Comparison of ENCODE assay signal across 8 cellular contexts in the genomic region with DNA sequence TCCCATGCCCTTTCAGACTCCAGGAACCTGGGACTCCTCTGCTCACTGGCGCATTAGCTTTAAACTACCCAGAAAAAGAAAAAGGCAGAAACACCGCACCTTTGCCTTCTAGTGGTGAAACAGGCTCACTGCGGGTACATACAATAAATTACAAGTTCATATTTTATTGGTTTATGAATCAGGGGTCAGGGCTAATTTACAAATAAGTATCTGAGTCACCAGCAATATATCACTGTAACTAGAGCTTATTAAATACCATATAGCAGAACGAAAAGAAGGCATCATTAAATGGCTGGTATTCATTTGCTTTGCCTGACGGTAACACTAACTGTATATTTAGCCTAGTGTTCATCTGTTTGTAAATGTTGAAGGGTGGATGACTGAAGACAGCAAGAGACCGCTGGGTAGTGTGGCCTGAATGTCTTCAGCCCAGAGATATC. TPM values are rescaled to one million over a fixed set of nuclear protein-coding genes. Genes with fewer than 3 reads are reported as not detected.
DNase-seq lines count a peak whose midpoint lies in the region; ATAC-seq, FAIRE-seq and TF ChIP-seq lines count a peak whose summit lies in the region.

No MANE protein-coding gene starts in this region.

- H3K36me3 ChIP-seq in ovary = no peaks in the 10 kb centered on the region

- DNase-seq in DMS53 treated with DMSO at 0.1 percent for 48 hours (lab: John Stamatoyannopoulos, UW; ENCODE audit: unreplicated experiment) (peak; percentile 23), NCI-H1048 (lab: John Stamatoyannopoulos, UW) (peak; percentile 46), fibroblast of gingiva (ENCODE audit: low read depth) (peak; percentile 34), ovary (no peak)

- H3K27ac ChIP-seq in 22Rv1 = no peak overlapping the region
- H3K27ac ChIP-seq in ovary = no peak overlapping the region

- 19 to 28% (median 22%) methylated on average over 6 of the region's 6 CpGs for WGBS in ovary, 3 donors

- no peaks in the 10 kb centered on the region for H3K4me1 ChIP-seq in ovary (ENCODE audit: insufficient read depth)

- intact Hi-C loops in ovary (cut with DNase I) = no loop called here

- no peak for TF ChIP-seq POLR2A in ovary (IDR thresholded peaks at IDR 0.05)

- peak; percentile 87 for TF ChIP-seq CTCF in 22Rv1 (IDR thresholded peaks at IDR 0.05)
- peak; percentile 31 to 53 (median 41) for TF ChIP-seq CTCF in ovary (IDR thresholded peaks at IDR 0.05)

- TF ChIP-seq EP300 in ovary (IDR thresholded peaks at IDR 0.05) = no peak

- FAIRE-seq in TTC549 (lab: Jason Lieb, UNC) = peak; percentile 19

- ATAC-seq in GM21723 (IDR thresholded peaks at IDR 0.05; ENCODE audit: unreplicated experiment) (no peak), GM18873 (IDR thresholded peaks at IDR 0.05; ENCODE audit: low FRiP score, unreplicated experiment) (no peak)

- no peaks in the 10 kb centered on the region for H3K27me3 ChIP-seq in ovary

- no peaks in the 10 kb centered on the region for H3K9me3 ChIP-seq in ovary

- no peak overlapping the region for H3K4me3 ChIP-seq in ovary

RNA-seq across cellular contexts. Expression of a gene that starts 26.9 kb away (rescaled TPM):
- total RNA-seq in ovary = 10 to 100 TPM in 6 of 7 donors, 1 to 10 TPM in 1; 9.4 to 24.9 (median 17.6) TPM
- polyA plus RNA-seq in ovary = 10 to 100 TPM in 1 of 2 donors, 1 to 10 TPM in 1; 8.0 to 14.3 TPM

Comparison
In these comparisons a context has a peak if more than half of its experiments do, and no peak if none do; other contexts are left out.
1. DNase-seq: peak in DMS53 treated with DMSO at 0.1 percent for 48 hours (single experiment), NCI-H1048 (single experiment) and fibroblast of gingiva (single experiment); none in ovary (0 of 5).